8 cellular contexts compared by ENCODE assay signal in genomic region chr2:60882971-60883753, GRCh38. TPM values are rescaled to one million over a fixed set of nuclear protein-coding genes. Genes with fewer than 3 reads are reported as not detected.
A peak's percentile ranks its signal among the peaks of the same experiment; 100 is the strongest.
DNase-seq lines count a peak whose midpoint lies in the region; ATAC-seq and TF ChIP-seq lines count a peak whose summit lies in the region.

No MANE protein-coding gene starts in this region.

- peaks cover 44% of the 10 kb centered on the region for H3K4me1 ChIP-seq in OCI-LY3 (ENCODE audit: low read length)
- H3K4me1 ChIP-seq in lower lobe of right lung: peaks cover 39% of the 10 kb centered on the region
- H3K4me1 ChIP-seq in thyroid gland: peaks cover 23 to 26% of the 10 kb centered on the region in 2 donors

- no peaks in the 10 kb centered on the region for H3K36me3 ChIP-seq in H7 (replicated peaks; ENCODE audit: control insufficient read depth, insufficient read depth, low read length)
- H3K36me3 ChIP-seq in OCI-LY3 (replicated peaks; ENCODE audit: low read depth, low read length): peaks cover 4% of the 10 kb centered on the region
- H3K36me3 ChIP-seq in brain microvascular endothelial cell (replicated peaks): no peaks in the 10 kb centered on the region
- no peaks in the 10 kb centered on the region for H3K36me3 ChIP-seq in lower lobe of right lung
- H3K36me3 ChIP-seq in thyroid gland: no peaks in the 10 kb centered on the region

- H3K9me3 ChIP-seq in OCI-LY3 (ENCODE audit: insufficient read depth, low read length): no peaks in the 10 kb centered on the region
- H3K9me3 ChIP-seq in lower lobe of right lung: no peaks in the 10 kb centered on the region
- H3K9me3 ChIP-seq in thyroid gland: no peaks in the 10 kb centered on the region

- in situ Hi-C loops in brain microvascular endothelial cell (cut with HindIII; ENCODE audit: low pct_ligation_motif_present, low sequenced_read_pairs): no loop called here

- peak overlapping the region; percentile 81 for H3K9ac ChIP-seq in OCI-LY3 (ENCODE audit: low read length)

- peak; percentile 22 for DNase-seq in NCI-H2107 treated with DMSO at 0.1 percent for 48 hours (lab: John Stamatoyannopoulos, UW; ENCODE audit: unreplicated experiment)
- DNase-seq in NCI-H2107 (lab: John Stamatoyannopoulos, UW): no peak
- peak; percentile 22 for DNase-seq in H7
- DNase-seq in brain microvascular endothelial cell: peak; percentile 2
- DNase-seq in lower lobe of right lung: no peak
- no peak for DNase-seq in thyroid gland
- no peak for DNase-seq in NCI-H345 treated with DMSO at 0.1 percent for 48 hours (lab: John Stamatoyannopoulos, UW; ENCODE audit: unreplicated experiment)

- intact Hi-C loops in lower lobe of right lung (cut with DNase I) (no loop called here), thyroid gland (cut with DNase I) (no loop called here)

- H3K27ac ChIP-seq in OCI-LY3 (ENCODE audit: low read length) (peak overlapping the region; percentile 94), brain microvascular endothelial cell (peak overlapping the region; percentile 96), lower lobe of right lung (peak overlapping the region; percentile 97), thyroid gland (peak overlapping the region; percentile 95 to 99 (median 98))

- no peak overlapping the region for H2AFZ ChIP-seq in OCI-LY3 (ENCODE audit: low read depth, low read length)

- no peak for TF ChIP-seq CTCF in OCI-LY3 (IDR thresholded peaks at IDR 0.05; ENCODE audit: low read depth, low read length)
- no peak for TF ChIP-seq CTCF in brain microvascular endothelial cell (IDR thresholded peaks at IDR 0.05; ENCODE audit: low read depth, low read length, missing control alignments)
- TF ChIP-seq CTCF in lower lobe of right lung (IDR thresholded peaks at IDR 0.05): no peak
- TF ChIP-seq CTCF in thyroid gland (IDR thresholded peaks at IDR 0.05): no peak

- ATAC-seq in lower lobe of right lung: no peak

- H3K79me2 ChIP-seq in OCI-LY3 (ENCODE audit: low read length): peaks cover 68% of the 10 kb centered on the region

- TF ChIP-seq POLR2A in thyroid gland (IDR thresholded peaks at IDR 0.05): no peak

- H3K4me3 ChIP-seq in H7 (ENCODE audit: insufficient read depth, low read depth, low read length): peak overlapping the region; percentile 88
- peak overlapping the region; percentile 82 for H3K4me3 ChIP-seq in OCI-LY3 (ENCODE audit: low read length)
- peak overlapping the region; percentile 83 for H3K4me3 ChIP-seq in brain microvascular endothelial cell (ENCODE audit: low read depth, low read length)
- peak overlapping the region; percentile 75 for H3K4me3 ChIP-seq in lower lobe of right lung
- H3K4me3 ChIP-seq in thyroid gland (replicated peaks in 1 of 3): peak overlapping the region in 2 of 3 donors; percentile 83 to 86

- peak overlapping the region; percentile 90 for H3K4me2 ChIP-seq in OCI-LY3 (ENCODE audit: low read length)

- WGBS in thyroid gland, 2 donors: 16 to 17% methylated on average over 8 of the region's 8 CpGs

- H4K20me1 ChIP-seq in OCI-LY3 (ENCODE audit: insufficient read depth, low read length): peaks cover 37% of the 10 kb centered on the region

- H3K27me3 ChIP-seq in H7 (ENCODE audit: control insufficient read depth, insufficient read depth, low read length) (peaks cover 2% of the 10 kb centered on the region; the same call in 1 of the 2 replicates), OCI-LY3 (ENCODE audit: low read depth, low read length) (no peaks in the 10 kb centered on the region), brain microvascular endothelial cell (replicated peaks) (no peaks in the 10 kb centered on the region), lower lobe of right lung (ENCODE audit: low read depth) (no peaks in the 10 kb centered on the region), thyroid gland (no peaks in the 10 kb centered on the region)

RNA-seq across cellular contexts. Expression of gene REL, which starts 1.8 kb away (rescaled TPM):
- total RNA-seq in H7 (2014; rRNA removed; shearing (Covaris generic)): 3.5 and 4.5 TPM in 2 replicates
- total RNA-seq in lower lobe of right lung (33.6 TPM), thyroid gland (10 to 100 TPM; 15.0 to 32.1 (median 16.9) TPM)

Comparison
In these comparisons a context has a peak if more than half of its experiments do, and no peak if none do; other contexts are left out.
1. DNase-seq: peak in NCI-H2107 treated with DMSO at 0.1 percent for 48 hours (single experiment), H7 (single experiment) and brain microvascular endothelial cell (single experiment); none in NCI-H2107 (single experiment), lower lobe of right lung (single experiment), thyroid gland (0 of 2) and NCI-H345 treated with DMSO at 0.1 percent for 48 hours (single experiment).
2. Peak in every context shown above with its lines, with median percentiles within 50 percentile points of each other: H3K4me3 ChIP-seq and H3K27ac ChIP-seq.